In the genomic region with DNA sequence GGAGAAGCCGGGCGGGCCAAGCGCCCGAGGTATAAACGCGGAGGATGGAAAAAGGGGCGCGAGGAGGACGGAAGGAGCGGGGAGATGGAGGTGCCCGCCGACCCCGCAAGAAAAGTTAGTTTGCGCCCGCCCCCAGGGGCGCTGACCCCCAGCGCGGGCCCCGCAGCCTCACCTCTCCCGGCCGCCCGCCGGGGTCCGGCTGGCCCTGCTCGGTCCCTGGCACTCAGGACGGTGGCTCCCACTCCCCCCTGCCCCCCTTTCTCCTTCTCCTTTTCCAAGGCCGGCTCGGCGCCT, we compare ENCODE assay signal across 8 cellular contexts. TPM values are rescaled to one million over a fixed set of nuclear protein-coding genes. Genes with fewer than 3 reads are reported as not detected.
A peak's percentile ranks its signal among the peaks of the same experiment; 100 is the strongest.
DNase-seq lines count a peak whose midpoint lies in the region; ATAC-seq and TF ChIP-seq lines count a peak whose summit lies in the region.
"Had no signal": no experiment of that assay in that cellular context is flagged by ENCODE, and none has a peak within 500 bp of the region (broad histone marks: within the 10 kb centered on the region; RNA-seq: fewer than 3 reads in every experiment).

No MANE protein-coding gene starts in this region.

- POLR2A ChIA-PET in HEK293 (lab: Yijun Ruan, JAX) (interaction anchor here (1.0 kb wide), 1 partner anchor 10 kb away, joined by 6 read pairs; a partner anchor contains a TSS), activated B cell treated with CpG ODN at 0.5 μM for 24 hours (lab: Charles Lee) (no interaction called here)

- ATAC-seq in activated B cell treated with CpG ODN at 0.5 μM for 24 hours (ENCODE audit: low read depth) (no peak), GM21390 (IDR thresholded peaks at IDR 0.05; ENCODE audit: unreplicated experiment) (no peak)

- no peaks in the 10 kb centered on the region for H3K9me3 Mint-ChIP-seq in activated B cell treated with CpG ODN at 0.5 μM for 24 hours
- H3K9me3 Mint-ChIP-seq: activated T-helper 2 cell treated with anti-CD3 and anti-CD28 coated beads, Interferon-gamma antibody, Interleukin-2, Interleukin-4, amounts not matched to agents 10 μg/mL and 5 μg/mL and 100 μg/mL, durations not matched to agents 14 hours and 24 hours and 36 hours had no signal

- no peaks in the 10 kb centered on the region for H3K9me3 ChIP-seq in HEK293 (ENCODE audit: control insufficient read depth, insufficient read depth, low read depth, low read length)
- H3K9me3 ChIP-seq in iPS-15b (ENCODE audit: control insufficient read depth, insufficient read depth, low read length) = no peaks in the 10 kb centered on the region
- H3K9me3 ChIP-seq in stomach smooth muscle (ENCODE audit: control insufficient read depth in 2 of 2, low read length in 2 of 2) = no peaks in the 10 kb centered on the region

- DNase-seq in activated B cell treated with CpG ODN at 0.5 μM for 24 hours (no peak), NCI-H1417 treated with DMSO at 0.1 percent for 48 hours (lab: John Stamatoyannopoulos, UW) (no peak), NCI-H2107 (lab: John Stamatoyannopoulos, UW) (no peak)

- H3K4me3 ChIP-seq in HEK293 (ENCODE audit: low read depth, low read length) (peak overlapping the region; percentile 87), iPS-15b (ENCODE audit: low read depth, low read length) (peak overlapping the region; percentile 97), stomach smooth muscle (ENCODE audit: low read length in 2 of 2) (peak overlapping the region; percentile 86 to 95)

- peaks cover 10% of the 10 kb centered on the region for H3K36me3 Mint-ChIP-seq in activated B cell treated with CpG ODN at 0.5 μM for 24 hours (ENCODE audit: low read depth)

- H3K4me1 Mint-ChIP-seq in activated B cell treated with CpG ODN at 0.5 μM for 24 hours = peaks cover 22% of the 10 kb centered on the region

- TF ChIP-seq CTCF in HEK293 (tag by site-specific recombination; IDR thresholded peaks at IDR 0.05) (no peak), activated B cell treated with CpG ODN at 0.5 μM for 24 hours (IDR thresholded peaks at IDR 0.05) (no peak)

- peak overlapping the region; percentile 71; the same call in 1 of the 2 replicates for H3K27ac ChIP-seq in HEK293 (ENCODE audit: extremely low read depth, low read depth, low read length)
- H3K27ac ChIP-seq in stomach smooth muscle (ENCODE audit: low read length) = peak overlapping the region; percentile 74

- H3K27ac Mint-ChIP-seq in activated B cell treated with CpG ODN at 0.5 μM for 24 hours = no peak overlapping the region
- H3K27ac Mint-ChIP-seq: activated T-helper 2 cell treated with anti-CD3 and anti-CD28 coated beads, Interferon-gamma antibody, Interleukin-2, Interleukin-4, amounts not matched to agents 10 μg/mL and 5 μg/mL and 100 μg/mL, durations not matched to agents 14 hours and 24 hours and 36 hours had no signal

- peak overlapping the region; percentile 82 for H3K4me3 Mint-ChIP-seq in activated B cell treated with CpG ODN at 0.5 μM for 24 hours

- peak overlapping the region; percentile 60 for H3K9ac ChIP-seq in iPS-15b (ENCODE audit: low read depth, low read length)
- H3K9ac ChIP-seq in stomach smooth muscle (ENCODE audit: low read length in 2 of 2) = peak overlapping the region; percentile 79 to 82

- peaks cover 16 to 48% of the 10 kb centered on the region in 2 experiments; a peak in 2 of 3 replicates for H3K36me3 ChIP-seq in HEK293 (ENCODE audit: control insufficient read depth in 2 of 2, insufficient read depth in 1 of 2, low read length in 2 of 2)
- H3K36me3 ChIP-seq in iPS-15b (ENCODE audit: control insufficient read depth, insufficient read depth, low read length) = peaks cover 8% of the 10 kb centered on the region
- H3K36me3 ChIP-seq in stomach smooth muscle (ENCODE audit: control insufficient read depth in 2 of 2, insufficient read depth in 2 of 2, low read length in 2 of 2) = peaks cover 3 to 9% of the 10 kb centered on the region in 2 donors

- CTCF ChIA-PET in HEK293 (lab: Yijun Ruan, JAX) = interaction anchor here (0.6 kb wide), 1 partner anchor 12 kb away, joined by 3 read pairs; no protein-coding TSS in a partner anchor
- CTCF ChIA-PET in activated B cell treated with CpG ODN at 0.5 μM for 24 hours (lab: Charles Lee) = no interaction called here

- no peaks in the 10 kb centered on the region for H3K4me1 ChIP-seq in HEK293 (ENCODE audit: control insufficient read depth, insufficient read depth, low read length)
- peaks cover 5% of the 10 kb centered on the region for H3K4me1 ChIP-seq in iPS-15b (ENCODE audit: control insufficient read depth, insufficient read depth, low read length)
- peaks cover 63% of the 10 kb centered on the region for H3K4me1 ChIP-seq in stomach smooth muscle (ENCODE audit: control insufficient read depth, insufficient read depth, low read length)

- no peaks in the 10 kb centered on the region for H3K27me3 Mint-ChIP-seq in activated B cell treated with CpG ODN at 0.5 μM for 24 hours

- H3K27me3 ChIP-seq in iPS-15b (ENCODE audit: control insufficient read depth, insufficient read depth, low read length) (no peaks in the 10 kb centered on the region), stomach smooth muscle (ENCODE audit: control insufficient read depth in 1 of 2, insufficient read depth in 2 of 2, low read length in 2 of 2) (no peaks in the 10 kb centered on the region)

- intact Hi-C loops in activated B cell treated with CpG ODN at 0.5 μM for 24 hours (cut with micrococcal nuclease) = loop anchor here (1.0 to 5.0 kb wide), 3 partner anchors 11 to 243 kb away; a partner anchor contains a TSS

TF ChIP-seq in HEK293, 187 proteins besides CTCF, POLR2A, EP300 and RAD21 (continues in another document):
- TF ChIP-seq ZNF561 (tag by site-specific recombination; IDR thresholded peaks at IDR 0.05; ENCODE audit: borderline replicate concordance) (0 out of 2 replicates have a peak, but pooled peaks have one; percentile 26), ZSCAN30 (tag by site-specific recombination; IDR thresholded peaks at IDR 0.05) (peak; percentile 29; the same call in 1 of the 2 replicates), ZNF423 (tag by site-specific recombination; IDR thresholded peaks at IDR 0.05) (peak; percentile 67; the same call in 1 of the 2 replicates), BCL11B (tag by site-specific recombination; IDR thresholded peaks at IDR 0.05; ENCODE audit: low read depth) (no peak)
- TF ChIP-seq, protein P1, sequence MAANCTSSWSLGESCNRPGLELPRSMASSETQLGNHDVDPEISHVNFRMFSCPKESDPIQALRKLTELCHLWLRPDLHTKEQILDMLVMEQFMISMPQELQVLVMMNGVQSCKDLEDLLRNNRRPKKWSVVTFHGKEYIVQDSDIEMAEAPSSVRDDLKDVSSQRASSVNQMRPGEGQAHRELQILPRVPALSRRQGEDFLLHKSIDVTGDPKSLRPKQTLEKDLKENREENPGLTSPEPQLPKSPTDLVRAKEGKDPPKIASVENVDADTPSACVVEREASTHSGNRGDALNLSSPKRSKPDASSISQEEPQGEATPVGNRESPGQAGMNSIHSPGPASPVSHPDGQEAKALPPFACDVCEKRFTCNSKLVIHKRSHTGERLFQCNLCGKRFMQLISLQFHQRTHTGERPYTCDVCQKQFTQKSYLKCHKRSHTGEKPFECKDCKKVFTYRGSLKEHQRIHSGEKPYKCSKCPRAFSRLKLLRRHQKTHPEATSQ (tag by site-specific recombination; IDR thresholded peaks at IDR 0.05) = no peak
- TF ChIP-seq, protein P2, sequence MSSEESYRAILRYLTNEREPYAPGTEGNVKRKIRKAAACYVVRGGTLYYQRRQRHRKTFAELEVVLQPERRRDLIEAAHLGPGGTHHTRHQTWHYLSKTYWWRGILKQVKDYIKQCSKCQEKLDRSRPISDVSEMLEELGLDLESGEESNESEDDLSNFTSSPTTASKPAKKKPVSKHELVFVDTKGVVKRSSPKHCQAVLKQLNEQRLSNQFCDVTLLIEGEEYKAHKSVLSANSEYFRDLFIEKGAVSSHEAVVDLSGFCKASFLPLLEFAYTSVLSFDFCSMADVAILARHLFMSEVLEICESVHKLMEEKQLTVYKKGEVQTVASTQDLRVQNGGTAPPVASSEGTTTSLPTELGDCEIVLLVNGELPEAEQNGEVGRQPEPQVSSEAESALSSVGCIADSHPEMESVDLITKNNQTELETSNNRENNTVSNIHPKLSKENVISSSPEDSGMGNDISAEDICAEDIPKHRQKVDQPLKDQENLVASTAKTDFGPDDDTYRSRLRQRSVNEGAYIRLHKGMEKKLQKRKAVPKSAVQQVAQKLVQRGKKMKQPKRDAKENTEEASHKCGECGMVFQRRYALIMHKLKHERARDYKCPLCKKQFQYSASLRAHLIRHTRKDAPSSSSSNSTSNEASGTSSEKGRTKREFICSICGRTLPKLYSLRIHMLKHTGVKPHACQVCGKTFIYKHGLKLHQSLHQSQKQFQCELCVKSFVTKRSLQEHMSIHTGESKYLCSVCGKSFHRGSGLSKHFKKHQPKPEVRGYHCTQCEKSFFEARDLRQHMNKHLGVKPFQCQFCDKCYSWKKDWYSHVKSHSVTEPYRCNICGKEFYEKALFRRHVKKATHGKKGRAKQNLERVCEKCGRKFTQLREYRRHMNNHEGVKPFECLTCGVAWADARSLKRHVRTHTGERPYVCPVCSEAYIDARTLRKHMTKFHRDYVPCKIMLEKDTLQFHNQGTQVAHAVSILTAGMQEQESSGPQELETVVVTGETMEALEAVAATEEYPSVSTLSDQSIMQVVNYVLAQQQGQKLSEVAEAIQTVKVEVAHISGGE (tag by site-specific recombination; conservative IDR thresholded peaks at IDR 0.05; ENCODE audit: low read depth) = peak; percentile 44
- TF ChIP-seq, protein P3, sequence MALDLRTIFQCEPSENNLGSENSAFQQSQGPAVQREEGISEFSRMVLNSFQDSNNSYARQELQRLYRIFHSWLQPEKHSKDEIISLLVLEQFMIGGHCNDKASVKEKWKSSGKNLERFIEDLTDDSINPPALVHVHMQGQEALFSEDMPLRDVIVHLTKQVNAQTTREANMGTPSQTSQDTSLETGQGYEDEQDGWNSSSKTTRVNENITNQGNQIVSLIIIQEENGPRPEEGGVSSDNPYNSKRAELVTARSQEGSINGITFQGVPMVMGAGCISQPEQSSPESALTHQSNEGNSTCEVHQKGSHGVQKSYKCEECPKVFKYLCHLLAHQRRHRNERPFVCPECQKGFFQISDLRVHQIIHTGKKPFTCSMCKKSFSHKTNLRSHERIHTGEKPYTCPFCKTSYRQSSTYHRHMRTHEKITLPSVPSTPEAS (tag by site-specific recombination; IDR thresholded peaks at IDR 0.05) = no peak

RNA-seq across cellular contexts. Expression of a gene that starts 0.2 kb away (rescaled TPM):
- total RNA-seq in activated B cell treated with CpG ODN at 0.5 μM for 24 hours = 1.2 and 1.4 TPM in 2 replicates

RNA-seq across cellular contexts. Expression of a gene that starts 1.2 kb away (rescaled TPM):
- total RNA-seq in activated B cell treated with CpG ODN at 0.5 μM for 24 hours = 21.0 and 24.9 TPM in 2 replicates

RNA-seq across cellular contexts. Expression of a gene that starts 10.3 kb away (rescaled TPM):
- total RNA-seq in activated B cell treated with CpG ODN at 0.5 μM for 24 hours = 27.5 and 29.9 TPM in 2 replicates

RNA-seq across cellular contexts. Expression of a gene that starts 58.7 kb away (rescaled TPM):
- 80.3 and 86.6 TPM in 2 replicates for total RNA-seq in activated B cell treated with CpG ODN at 0.5 μM for 24 hours
